13 cellular contexts compared by ENCODE assay signal in genomic region chr1:184621262-184621661, GRCh38.
DNase-seq lines count a peak whose midpoint lies in the region; ATAC-seq and TF ChIP-seq lines count a peak whose summit lies in the region.
"Had no signal": no experiment of that assay in that cellular context is flagged by ENCODE, and none has a peak within 500 bp of the region (broad histone marks: within the 10 kb centered on the region; RNA-seq: fewer than 3 reads in every experiment).

No MANE protein-coding gene starts in this region.

- no peak overlapping the region for H3K4me3 Mint-ChIP-seq in progenitor cell of endocrine pancreas (ENCODE audit: low read depth)
- H3K4me3 Mint-ChIP-seq: activated naive CD8-positive, alpha-beta T cell treated with anti-CD3 and anti-CD28 coated beads, Interleukin-2, amount 50 U/mL, for 24 hours had no signal

- TF ChIP-seq CTCF in progenitor cell of endocrine pancreas (IDR thresholded peaks at IDR 0.05; ENCODE audit: unreplicated experiment): no peak

- peak; percentile 65 for ATAC-seq in Right ventricle myocardium superior (ENCODE audit: poor library complexity)
- ATAC-seq in sciatic nerve: peak; percentile 85
- ATAC-seq in GM19395 (IDR thresholded peaks at IDR 0.05; ENCODE audit: unreplicated experiment): no peak
- ATAC-seq: activated naive CD8-positive, alpha-beta T cell treated with anti-CD3 and anti-CD28 coated beads, Interleukin-2, amount 50 U/mL, for 24 hours had no signal

- H3K36me3 Mint-ChIP-seq in progenitor cell of endocrine pancreas (ENCODE audit: insufficient read depth): peaks cover 2% of the 10 kb centered on the region

- WGBS in adipose tissue, 3 donors: 54 to 79% (median 55%) methylated on average over 5 of the region's 5 CpGs

- H3K27ac Mint-ChIP-seq in progenitor cell of endocrine pancreas: no peak overlapping the region
- H3K27ac Mint-ChIP-seq: activated naive CD8-positive, alpha-beta T cell treated with anti-CD3 and anti-CD28 coated beads, Interleukin-2, amount 50 U/mL, for 24 hours had no signal

- H3K4me1 Mint-ChIP-seq in progenitor cell of endocrine pancreas (ENCODE audit: low read depth): peaks cover 2% of the 10 kb centered on the region
- H3K4me1 Mint-ChIP-seq: activated naive CD8-positive, alpha-beta T cell treated with anti-CD3 and anti-CD28 coated beads, Interleukin-2, amount 50 U/mL, for 24 hours had no signal

- H3K9me3 Mint-ChIP-seq in progenitor cell of endocrine pancreas (ENCODE audit: low read depth): no peaks in the 10 kb centered on the region
- H3K9me3 Mint-ChIP-seq: activated naive CD8-positive, alpha-beta T cell treated with anti-CD3 and anti-CD28 coated beads, Interleukin-2, amount 50 U/mL, for 24 hours had no signal

- peak overlapping the region; percentile 1 for H3K27ac ChIP-seq in adipose tissue (ENCODE audit: low read depth, low read length)

- H3K27me3 Mint-ChIP-seq in progenitor cell of endocrine pancreas: no peaks in the 10 kb centered on the region
- H3K27me3 Mint-ChIP-seq: activated naive CD8-positive, alpha-beta T cell treated with anti-CD3 and anti-CD28 coated beads, Interleukin-2, amount 50 U/mL, for 24 hours had no signal

- intact Hi-C loops in Right ventricle myocardium superior (cut with DNase I) (no loop called here), sciatic nerve (cut with DNase I) (no loop called here), posterior cingulate gyrus (cut with DNase I) (no loop called here)

- DNase-seq in AG08395 (ENCODE audit: low spot score) (peak; percentile 35), Right ventricle myocardium superior (no peak), sciatic nerve (ENCODE audit: low spot score) (no peak), progenitor cell of endocrine pancreas (ENCODE audit: low spot score, unreplicated experiment) (no peak), posterior cingulate gyrus (no peak), SIG-M5 treated with dmso at 0.1 percent for 504 hours (lab: John Stamatoyannopoulos, UW; ENCODE audit: unreplicated experiment) (no peak)
- DNase-seq: activated naive CD8-positive, alpha-beta T cell treated with anti-CD3 and anti-CD28 coated beads, Interleukin-2, amount 50 U/mL, for 24 hours; AML-193; EL; NCI-H146; T-helper 9 cell had no signal
